In the genomic region with DNA sequence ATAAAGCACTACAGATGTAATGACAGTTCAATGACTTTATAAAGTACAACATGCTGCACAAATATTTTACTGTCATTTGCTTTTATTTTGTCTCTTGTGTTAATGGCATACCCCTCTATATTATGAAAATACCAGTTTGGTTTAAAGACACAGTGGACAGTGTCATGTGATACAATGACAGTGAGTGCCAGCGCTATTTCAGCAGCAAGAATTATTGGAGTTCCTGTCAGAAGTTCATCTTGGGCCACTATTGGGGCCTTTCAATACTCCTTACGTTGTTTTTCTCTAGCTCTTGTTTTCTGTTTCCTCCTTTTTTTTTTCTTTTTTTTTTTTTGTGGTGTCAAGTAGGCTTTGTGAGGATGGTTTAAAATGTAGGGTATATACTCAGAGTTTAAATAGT, we compare ENCODE assay signal across 28 cellular contexts.
"Had no signal": no experiment of that assay in that cellular context is flagged by ENCODE, and none has a peak within 500 bp of the region (broad histone marks: within the 10 kb centered on the region; RNA-seq: fewer than 3 reads in every experiment).

No MANE protein-coding gene starts in this region.

- DNase-seq: colonic mucosa; cortex of kidney; dermis blood vessel endothelial cell; dorsolateral prefrontal cortex; effector CD4-positive, alpha-beta T cell; effector CD8-positive, alpha-beta T cell; effector memory CD4-positive, alpha-beta T cell; effector memory CD8-positive, alpha-beta T cell; endodermal cell; erythroblast; esophagus squamous epithelium; foreskin fibroblast; foreskin keratinocyte; foreskin melanocyte; gastrocnemius medialis; glutamatergic neuron; head of caudate nucleus; heart left ventricle; heart right ventricle had no signal

- H3K4me3 ChIP-seq: colonic mucosa, coronary artery, dorsolateral prefrontal cortex, esophagus muscularis mucosa, esophagus squamous epithelium, gastrocnemius medialis, gastroesophageal sphincter, heart left ventricle, heart right ventricle had no signal

- H3K36me3 ChIP-seq: colonic mucosa, esophagus muscularis mucosa, esophagus squamous epithelium, gastrocnemius medialis, gastroesophageal sphincter, heart left ventricle, heart right ventricle had no signal

- H3K27ac ChIP-seq: colonic mucosa, coronary artery, dorsolateral prefrontal cortex, epithelial cell of prostate, esophagus muscularis mucosa, esophagus squamous epithelium, foreskin keratinocyte, gastrocnemius medialis, gastroesophageal sphincter, heart left ventricle, heart right ventricle had no signal

- H3K4me1 ChIP-seq: colonic mucosa, esophagus squamous epithelium had no signal

- H3K9me3 ChIP-seq: colonic mucosa, esophagus muscularis mucosa, esophagus squamous epithelium, gastrocnemius medialis, gastroesophageal sphincter, heart left ventricle, heart right ventricle had no signal

- ATAC-seq: effector memory CD8-positive, alpha-beta T cell; esophagus mucosa; foreskin keratinocyte; gastrocnemius medialis; gastroesophageal sphincter; heart left ventricle had no signal

- H3K27me3 ChIP-seq: colonic mucosa, dorsolateral prefrontal cortex, esophagus muscularis mucosa, esophagus squamous epithelium, foreskin keratinocyte, gastrocnemius medialis, gastroesophageal sphincter, heart left ventricle, heart right ventricle had no signal

- FAIRE-seq: colon, endometrium, endothelial cell of umbilical vein, frontal cortex had no signal
